ENCODE assay signal across 18 cellular contexts in the genomic region with DNA sequence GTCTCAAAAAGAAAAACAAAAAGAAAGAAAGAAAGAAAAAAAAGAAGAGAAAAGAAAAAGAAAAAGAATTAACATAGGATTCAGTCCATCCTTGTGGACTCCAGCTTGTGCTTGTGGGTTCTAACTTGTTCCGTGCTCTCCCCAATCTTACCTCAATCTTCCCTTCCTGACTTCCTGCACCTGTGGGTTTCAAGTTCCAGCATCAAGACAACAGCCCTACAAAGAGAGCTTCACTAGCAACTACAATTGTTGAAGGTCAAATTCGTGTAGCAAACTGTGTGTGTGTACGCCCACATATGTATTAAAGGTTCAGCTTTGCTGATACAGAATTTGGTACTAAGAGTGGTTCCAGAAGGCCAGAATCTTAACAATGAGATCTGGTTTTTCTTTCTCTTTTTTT. TPM values are rescaled to one million over a fixed set of nuclear protein-coding genes. Genes with fewer than 3 reads are reported as not detected.
DNase-seq lines count a peak whose midpoint lies in the region; ATAC-seq and TF ChIP-seq lines count a peak whose summit lies in the region.
"Had no signal": no experiment of that assay in that cellular context is flagged by ENCODE, and none has a peak within 500 bp of the region (broad histone marks: within the 10 kb centered on the region; RNA-seq: fewer than 3 reads in every experiment).

No MANE protein-coding gene starts in this region.

- POLR2A ChIA-PET in naive thymus-derived CD8-positive, alpha-beta T cell (lab: Charles Lee): interaction anchor here (0.5 to 3.5 kb wide), 11 partner anchors 12 to 426 kb away, joined by 3 to 22 read pairs (median 4); no protein-coding TSS in a partner anchor

- peaks cover 30% of the 10 kb centered on the region for H3K9me3 Mint-ChIP-seq in activated naive CD4-positive, alpha-beta T cell treated with anti-CD3 and anti-CD28 coated beads, Interleukin-2, amount 10 ng/mL, durations not matched to agents 7 days and 5 days
- H3K9me3 Mint-ChIP-seq in activated T-helper 17 cell treated with anti-CD3 and anti-CD28 coated beads, Interleukin-2, amount 50 U/mL, for 72 hours: peaks cover 4% of the 10 kb centered on the region
- H3K9me3 Mint-ChIP-seq in naive thymus-derived CD8-positive, alpha-beta T cell: peaks cover 0 to 10% (median 0%) of the 10 kb centered on the region in 9 donors

- peaks cover 15% of the 10 kb centered on the region for H3K36me3 Mint-ChIP-seq in activated naive CD4-positive, alpha-beta T cell treated with anti-CD3 and anti-CD28 coated beads, Interleukin-2, amount 10 ng/mL, durations not matched to agents 7 days and 5 days
- no peaks in the 10 kb centered on the region for H3K36me3 Mint-ChIP-seq in activated T-helper 17 cell treated with anti-CD3 and anti-CD28 coated beads, Interleukin-2, amount 50 U/mL, for 72 hours (ENCODE audit: low read depth)
- peaks cover 3 to 10% (median 5%) of the 10 kb centered on the region in 3 donors for H3K36me3 Mint-ChIP-seq in naive thymus-derived CD8-positive, alpha-beta T cell

- H3K4me3 Mint-ChIP-seq in activated naive CD4-positive, alpha-beta T cell treated with anti-CD3 and anti-CD28 coated beads, Interleukin-2, amount 10 ng/mL, durations not matched to agents 7 days and 5 days: no peak overlapping the region
- H3K4me3 Mint-ChIP-seq in activated T-helper 17 cell treated with anti-CD3 and anti-CD28 coated beads, Interleukin-2, amount 50 U/mL, for 72 hours: peak overlapping the region; percentile 3
- H3K4me3 Mint-ChIP-seq in naive thymus-derived CD8-positive, alpha-beta T cell: peak overlapping the region in 9 of 10 donors; percentile 3 to 67 (median 30)

- no peak for ATAC-seq in activated T-helper 17 cell treated with anti-CD3 and anti-CD28 coated beads, Interleukin-2, amount 50 U/mL, for 72 hours (replicated peaks)
- ATAC-seq in naive thymus-derived CD8-positive, alpha-beta T cell: peak; percentile 43 to 63
- ATAC-seq: Panc1 had no signal

- CTCF ChIA-PET in activated naive CD4-positive, alpha-beta T cell treated with anti-CD3 and anti-CD28 coated beads, Interleukin-2, amount 10 ng/mL, durations not matched to agents 7 days and 5 days (lab: Charles Lee): interaction anchor here (1.2 kb wide), 1 partner anchor 34 kb away, joined by 5 read pairs; no protein-coding TSS in a partner anchor

- H3K27me3 Mint-ChIP-seq in activated naive CD4-positive, alpha-beta T cell treated with anti-CD3 and anti-CD28 coated beads, Interleukin-2, amount 10 ng/mL, durations not matched to agents 7 days and 5 days: no peaks in the 10 kb centered on the region
- no peaks in the 10 kb centered on the region for H3K27me3 Mint-ChIP-seq in activated T-helper 17 cell treated with anti-CD3 and anti-CD28 coated beads, Interleukin-2, amount 50 U/mL, for 72 hours
- no peaks in the 10 kb centered on the region for H3K27me3 Mint-ChIP-seq in naive thymus-derived CD8-positive, alpha-beta T cell

- no peak for DNase-seq in activated naive CD4-positive, alpha-beta T cell treated with anti-CD3 and anti-CD28 coated beads, Interleukin-2, amount 10 ng/mL, durations not matched to agents 7 days and 5 days
- DNase-seq in activated naive CD4-positive, alpha-beta T cell treated with anti-CD3 and anti-CD28 coated beads, Interleukin-2, amount 50 U/mL, for 16 hours: no peak
- peak; percentile 48 for DNase-seq in Jurkat, Clone E6-1 (ENCODE audit: low read depth, low spot score)
- peak in 1 of 10 donors; percentile 19 for DNase-seq in naive thymus-derived CD8-positive, alpha-beta T cell
- no peak for DNase-seq in activated CD4-positive, CD25-positive, alpha-beta regulatory T cell (lab: John Stamatoyannopoulos, UW)
- DNase-seq in foreskin fibroblast: no peak
- DNase-seq: ACHN, AML-193, Calu3, KG1, NCI-H1092, NCI-H1694, NCI-H510A treated with DMSO at 0.1 percent for 48 hours, NCI-H82 had no signal

- no peak overlapping the region for H3K4me3 ChIP-seq in Jurkat, Clone E6-1 (ENCODE audit: low read length)
- no peak overlapping the region for H3K4me3 ChIP-seq in foreskin fibroblast (ENCODE audit: low read depth in 1 of 2, low read length in 2 of 2)

- TF ChIP-seq CTCF in foreskin fibroblast (IDR thresholded peaks at IDR 0.05; ENCODE audit: low read depth, low read length): no peak

- peaks cover 55% of the 10 kb centered on the region for H3K4me1 Mint-ChIP-seq in activated naive CD4-positive, alpha-beta T cell treated with anti-CD3 and anti-CD28 coated beads, Interleukin-2, amount 10 ng/mL, durations not matched to agents 7 days and 5 days
- H3K4me1 Mint-ChIP-seq in activated T-helper 17 cell treated with anti-CD3 and anti-CD28 coated beads, Interleukin-2, amount 50 U/mL, for 72 hours: peaks cover 10% of the 10 kb centered on the region
- peaks cover 13 to 47% (median 40%) of the 10 kb centered on the region in 4 donors for H3K4me1 Mint-ChIP-seq in naive thymus-derived CD8-positive, alpha-beta T cell

- H3K27ac Mint-ChIP-seq in activated naive CD4-positive, alpha-beta T cell treated with anti-CD3 and anti-CD28 coated beads, Interleukin-2, amount 10 ng/mL, durations not matched to agents 7 days and 5 days: peak overlapping the region; percentile 29
- H3K27ac Mint-ChIP-seq in activated T-helper 17 cell treated with anti-CD3 and anti-CD28 coated beads, Interleukin-2, amount 50 U/mL, for 72 hours: no peak overlapping the region
- H3K27ac Mint-ChIP-seq in naive thymus-derived CD8-positive, alpha-beta T cell: peak overlapping the region in 8 of 10 donors; percentile 4 to 77 (median 44)

RNA-seq across cellular contexts. Expression of a gene that starts 25.3 kb away (rescaled TPM):
- polyA plus RNA-seq in Jurkat, Clone E6-1 (2012; ENCODE audit: insufficient read depth, insufficient read length): 116 TPM
- 100 to 1,000 TPM; 214 to 257 TPM for total RNA-seq in activated T-helper 17 cell treated with anti-CD3 and anti-CD28 coated beads, Interleukin-2, amount 50 U/mL, for 72 hours
- 100 to 1,000 TPM; 339 to 351 TPM for total RNA-seq in naive thymus-derived CD8-positive, alpha-beta T cell
- 100 to 1,000 TPM; 281 to 544 (median 452) TPM for polyA plus RNA-seq in naive thymus-derived CD8-positive, alpha-beta T cell

RNA-seq across cellular contexts. Expression of a gene that starts 36.8 kb away (rescaled TPM):
- not detected for polyA plus RNA-seq in Jurkat, Clone E6-1 (2012; ENCODE audit: insufficient read depth, insufficient read length)
- 1 to 10 TPM in 1 of 2 donors, under 1 TPM in 1; 0.40 to 1.4 TPM for total RNA-seq in activated T-helper 17 cell treated with anti-CD3 and anti-CD28 coated beads, Interleukin-2, amount 50 U/mL, for 72 hours
- 1 to 10 TPM; 5.4 to 6.4 TPM for total RNA-seq in naive thymus-derived CD8-positive, alpha-beta T cell
- 10 to 100 TPM in 1 of 3 donors, 1 to 10 TPM in 2; 3.7 to 10.2 (median 8.8) TPM for polyA plus RNA-seq in naive thymus-derived CD8-positive, alpha-beta T cell
- total RNA-seq: MCF 10A had no signal

RNA-seq across cellular contexts. Expression of a gene that starts 41.2 kb away (rescaled TPM):
- 2.2 TPM for polyA plus RNA-seq in Jurkat, Clone E6-1 (2012; ENCODE audit: insufficient read depth, insufficient read length)
- total RNA-seq in activated T-helper 17 cell treated with anti-CD3 and anti-CD28 coated beads, Interleukin-2, amount 50 U/mL, for 72 hours: under 1 TPM; 0.54 to 0.93 TPM
- total RNA-seq in naive thymus-derived CD8-positive, alpha-beta T cell: 1 to 10 TPM in 1 of 2 experiments, not detected in 1; 1.1 TPM
- under 1 TPM in 2 of 3 donors, not detected in 1; 0.77 TPM for polyA plus RNA-seq in naive thymus-derived CD8-positive, alpha-beta T cell
- total RNA-seq: MCF 10A had no signal

RNA-seq across cellular contexts. Expression of a gene that starts 45.0 kb away (rescaled TPM):
- not detected for polyA plus RNA-seq in Jurkat, Clone E6-1 (2012; ENCODE audit: insufficient read depth, insufficient read length)
- 1 to 10 TPM in 1 of 2 donors, not detected in 1; 1.9 TPM for total RNA-seq in activated T-helper 17 cell treated with anti-CD3 and anti-CD28 coated beads, Interleukin-2, amount 50 U/mL, for 72 hours
- total RNA-seq in naive thymus-derived CD8-positive, alpha-beta T cell: 1 to 10 TPM in 1 of 2 experiments, under 1 TPM in 1; 0.52 to 1.6 TPM
- under 1 TPM in 1 of 3 donors, not detected in 2; 0.18 TPM for polyA plus RNA-seq in naive thymus-derived CD8-positive, alpha-beta T cell
- total RNA-seq: MCF 10A had no signal

RNA-seq across cellular contexts. Expression of a gene that starts 48.7 kb away (rescaled TPM):
- not detected for polyA plus RNA-seq in Jurkat, Clone E6-1 (2012; ENCODE audit: insufficient read depth, insufficient read length)
- under 1 TPM in 1 of 2 donors, not detected in 1; 0.58 TPM for total RNA-seq in activated T-helper 17 cell treated with anti-CD3 and anti-CD28 coated beads, Interleukin-2, amount 50 U/mL, for 72 hours
- not detected for total RNA-seq in naive thymus-derived CD8-positive, alpha-beta T cell
- not detected for polyA plus RNA-seq in naive thymus-derived CD8-positive, alpha-beta T cell
- total RNA-seq: Calu3, H1, MCF 10A had no signal
- polyA plus RNA-seq: H1 had no signal
